14 cellular contexts compared by ENCODE assay signal in the genomic region with DNA sequence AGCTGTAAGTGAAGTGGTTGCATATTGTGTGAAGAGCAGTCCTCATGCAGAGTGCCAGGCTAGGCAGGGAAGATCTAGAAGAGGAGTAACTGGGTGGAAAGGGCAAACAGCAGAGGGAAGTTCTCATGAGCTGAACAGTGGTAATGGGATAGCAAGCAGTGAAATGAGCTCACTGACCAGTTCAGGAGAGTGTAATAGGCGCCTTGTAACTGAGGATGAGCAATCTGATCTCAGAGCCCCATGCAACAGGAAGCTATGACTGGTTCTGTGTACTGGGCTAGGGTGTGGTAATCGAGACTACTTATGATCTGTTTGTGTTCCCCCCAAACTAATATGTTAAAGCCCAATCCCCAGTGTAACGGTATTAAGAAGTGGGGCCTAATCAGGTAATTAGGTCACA.
DNase-seq lines count a peak whose midpoint lies in the region; ATAC-seq and TF ChIP-seq lines count a peak whose summit lies in the region.
"Had no signal": no experiment of that assay in that cellular context is flagged by ENCODE, and none has a peak within 500 bp of the region (broad histone marks: within the 10 kb centered on the region; RNA-seq: fewer than 3 reads in every experiment).

No MANE protein-coding gene starts in this region.

- DNase-seq in SIG-M5 treated with dmso at 0.1 percent for 504 hours (lab: John Stamatoyannopoulos, UW; ENCODE audit: unreplicated experiment) (peak; percentile 2), SIG-M5 (lab: John Stamatoyannopoulos, UW) (no peak), NCI-H226 (peak; percentile 34), fibroblast of mammary gland (ENCODE audit: low read depth) (peak; percentile 60), smooth muscle cell (lab: John Stamatoyannopoulos, UW; ENCODE audit: unreplicated experiment) (no peak), left lung (no peak)
- no peak for DNase-seq in activated CD8-positive, alpha-beta T cell treated with anti-CD3 and anti-CD28 coated beads for 36 hours
- DNase-seq: activated CD8-positive, alpha-beta T cell treated with anti-CD3 and anti-CD28 coated beads, Interleukin-2, amount 10 ng/mL, durations not matched to agents 7 days and 5 days; CD4-positive, CD25-positive, alpha-beta regulatory T cell; glutamatergic neuron; small intestine; stimulated activated naive CD4-positive, alpha-beta T cell had no signal

- intact Hi-C loops in left lung (cut with DNase I) = no loop called here
- intact Hi-C loops in activated CD8-positive, alpha-beta T cell treated with anti-CD3 and anti-CD28 coated beads for 36 hours (cut with micrococcal nuclease) = no loop called here

- no peak overlapping the region for H3K27ac Mint-ChIP-seq in activated CD8-positive, alpha-beta T cell treated with anti-CD3 and anti-CD28 coated beads for 36 hours
- H3K27ac Mint-ChIP-seq: activated CD8-positive, alpha-beta T cell treated with anti-CD3 and anti-CD28 coated beads, Interleukin-2, amount 10 ng/mL, durations not matched to agents 7 days and 5 days; activated T-helper 2 cell treated with anti-CD3 and anti-CD28 coated beads, Interferon-gamma antibody, Interleukin-2, Interleukin-4, amounts not matched to agents 10 μg/mL and 5 μg/mL and 100 μg/mL, durations not matched to agents 14 hours and 24 hours and 36 hours; CD4-positive, CD25-positive, alpha-beta regulatory T cell had no signal

- no peaks in the 10 kb centered on the region for H3K36me3 Mint-ChIP-seq in activated CD8-positive, alpha-beta T cell treated with anti-CD3 and anti-CD28 coated beads for 36 hours (ENCODE audit: low read depth)
- H3K36me3 Mint-ChIP-seq: CD4-positive, CD25-positive, alpha-beta regulatory T cell had no signal

- H3K79me2 ChIP-seq in smooth muscle cell (ENCODE audit: low read depth) = no peaks in the 10 kb centered on the region

- H4K20me1 ChIP-seq in smooth muscle cell (ENCODE audit: low read depth) = no peaks in the 10 kb centered on the region

- no peak overlapping the region for H3K4me3 Mint-ChIP-seq in activated CD8-positive, alpha-beta T cell treated with anti-CD3 and anti-CD28 coated beads for 36 hours
- H3K4me3 Mint-ChIP-seq: activated CD8-positive, alpha-beta T cell treated with anti-CD3 and anti-CD28 coated beads, Interleukin-2, amount 10 ng/mL, durations not matched to agents 7 days and 5 days; CD4-positive, CD25-positive, alpha-beta regulatory T cell had no signal

- no peaks in the 10 kb centered on the region for H3K9me3 ChIP-seq in smooth muscle cell (replicated peaks; ENCODE audit: low read depth)
- H3K9me3 ChIP-seq in left lung = no peaks in the 10 kb centered on the region

- H3K9me3 Mint-ChIP-seq in activated CD8-positive, alpha-beta T cell treated with anti-CD3 and anti-CD28 coated beads for 36 hours = no peaks in the 10 kb centered on the region
- H3K9me3 Mint-ChIP-seq: activated T-helper 2 cell treated with anti-CD3 and anti-CD28 coated beads, Interferon-gamma antibody, Interleukin-2, Interleukin-4, amounts not matched to agents 10 μg/mL and 5 μg/mL and 100 μg/mL, durations not matched to agents 14 hours and 24 hours and 36 hours had no signal

- H3K4me1 ChIP-seq in smooth muscle cell (ENCODE audit: low read depth) = no peaks in the 10 kb centered on the region
- no peaks in the 10 kb centered on the region for H3K4me1 ChIP-seq in left lung

- H3K36me3 ChIP-seq in smooth muscle cell (ENCODE audit: low read depth) = no peaks in the 10 kb centered on the region
- H3K36me3 ChIP-seq in left lung = no peaks in the 10 kb centered on the region

- H3K4me3 ChIP-seq in fibroblast of mammary gland (ENCODE audit: control insufficient read depth, low read depth, low read length) = no peak overlapping the region
- no peak overlapping the region for H3K4me3 ChIP-seq in smooth muscle cell
- H3K4me3 ChIP-seq in left lung = no peak overlapping the region

- H3K27ac ChIP-seq in smooth muscle cell (ENCODE audit: low read depth) (no peak overlapping the region), left lung (no peak overlapping the region)

- no peaks in the 10 kb centered on the region for H3F3A ChIP-seq in smooth muscle cell (ENCODE audit: low read depth)

- POLR2A ChIA-PET in activated CD8-positive, alpha-beta T cell treated with anti-CD3 and anti-CD28 coated beads for 36 hours (lab: Charles Lee) = no interaction called here

- H3K4me2 ChIP-seq in smooth muscle cell = no peak overlapping the region

- no peak overlapping the region for H3K9ac ChIP-seq in smooth muscle cell (ENCODE audit: low read depth)

- H3K27me3 Mint-ChIP-seq in activated CD8-positive, alpha-beta T cell treated with anti-CD3 and anti-CD28 coated beads for 36 hours = peaks cover 9% of the 10 kb centered on the region

- H3K4me1 Mint-ChIP-seq in activated CD8-positive, alpha-beta T cell treated with anti-CD3 and anti-CD28 coated beads for 36 hours (ENCODE audit: low read depth) = no peaks in the 10 kb centered on the region
- H3K4me1 Mint-ChIP-seq: CD4-positive, CD25-positive, alpha-beta regulatory T cell had no signal

- CTCF ChIA-PET in activated CD8-positive, alpha-beta T cell treated with anti-CD3 and anti-CD28 coated beads for 36 hours (lab: Charles Lee) = no interaction called here

- H3K27me3 ChIP-seq in smooth muscle cell (ENCODE audit: low read depth) (no peaks in the 10 kb centered on the region), left lung (no peaks in the 10 kb centered on the region)

- no peak for ATAC-seq in left lung
- no peak for ATAC-seq in HG03565 (IDR thresholded peaks at IDR 0.05; ENCODE audit: unreplicated experiment)
- no peak for ATAC-seq in activated CD8-positive, alpha-beta T cell treated with anti-CD3 and anti-CD28 coated beads for 36 hours
- ATAC-seq: activated CD8-positive, alpha-beta T cell treated with anti-CD3 and anti-CD28 coated beads, Interleukin-2, amount 10 ng/mL, durations not matched to agents 7 days and 5 days had no signal

- 61% methylated on average over 3 of the region's 3 CpGs for WGBS in smooth muscle cell (ENCODE audit: low lambda C conversion rate)

- TF ChIP-seq CTCF in fibroblast of mammary gland (conservative IDR thresholded peaks at IDR 0.05; ENCODE audit: control insufficient read depth, insufficient read depth, low read depth, low read length) (no peak), smooth muscle cell (IDR thresholded peaks at IDR 0.05; ENCODE audit: borderline replicate concordance, insufficient read depth, poor library complexity, severe bottlenecking) (no peak), left lung (IDR thresholded peaks at IDR 0.05) (no peak)
- no peak for TF ChIP-seq CTCF in activated CD8-positive, alpha-beta T cell treated with anti-CD3 and anti-CD28 coated beads for 36 hours (IDR thresholded peaks at IDR 0.05)

- peak overlapping the region; percentile 5 for H2AFZ ChIP-seq in smooth muscle cell (ENCODE audit: low read depth)

Comparison
In these comparisons a context has a peak if more than half of its experiments do, and no peak if none do; other contexts are left out.
1. DNase-seq: peak in SIG-M5 treated with dmso at 0.1 percent for 504 hours (single experiment), NCI-H226 (single experiment) and fibroblast of mammary gland (single experiment); none in SIG-M5 (single experiment), smooth muscle cell (single experiment), left lung (0 of 2) and activated CD8-positive, alpha-beta T cell treated with anti-CD3 and anti-CD28 coated beads for 36 hours (single experiment).